10 cellular contexts compared by ENCODE assay signal in the genomic region with DNA sequence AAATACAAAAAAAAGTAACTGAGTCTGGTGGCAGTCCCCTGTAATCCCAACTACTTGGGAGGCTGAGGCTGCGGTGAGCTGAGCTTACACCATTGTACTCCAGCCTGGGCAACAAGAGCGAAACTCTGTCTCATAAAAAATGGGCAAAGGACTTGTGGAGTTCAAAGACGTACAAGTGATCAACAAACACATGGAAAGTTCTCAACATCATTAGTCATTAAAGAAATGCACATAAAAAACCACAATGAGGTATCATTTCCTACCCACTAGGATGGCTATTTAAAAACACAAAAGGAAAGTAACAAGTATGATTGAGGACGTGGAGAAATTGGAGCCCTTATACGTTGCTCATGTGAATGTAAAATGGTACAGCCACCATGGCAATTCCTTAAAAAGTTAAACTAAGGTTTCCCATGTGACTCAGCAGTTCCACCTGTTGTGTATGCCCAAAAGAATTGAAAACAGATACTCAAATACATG. TPM values are rescaled to one million over a fixed set of nuclear protein-coding genes. Genes with fewer than 3 reads are reported as not detected.
DNase-seq lines count a peak whose midpoint lies in the region; ATAC-seq and TF ChIP-seq lines count a peak whose summit lies in the region.
"Had no signal": no experiment of that assay in that cellular context is flagged by ENCODE, and none has a peak within 500 bp of the region (broad histone marks: within the 10 kb centered on the region; RNA-seq: fewer than 3 reads in every experiment).

No MANE protein-coding gene starts in this region.

- intact Hi-C loops in ascending aorta (cut with DNase I) = no loop called here

- H3K4me3 ChIP-seq in AG04450 (ENCODE audit: low read depth, low read length) (no peak overlapping the region), ascending aorta (no peak overlapping the region)
- H3K4me3 ChIP-seq: neural progenitor cell had no signal

- peak; percentile 32 for DNase-seq in AG04450 (ENCODE audit: low read depth, low spot score)
- DNase-seq in SK-MEL-5 (ENCODE audit: low read depth, low spot score) = peak; percentile 25
- peak; percentile 38 for DNase-seq in fibroblast of peridontal ligament (ENCODE audit: extremely low read depth)
- no peak for DNase-seq in DMS 273 (lab: John Stamatoyannopoulos, UW; ENCODE audit: unreplicated experiment)
- DNase-seq in ascending aorta (ENCODE audit: low spot score in 2 of 2) = no peak
- DNase-seq: NCI-H1694 treated with DMSO at 0.1 percent for 48 hours had no signal

- H3K9me3 ChIP-seq in AG04450 (ENCODE audit: control insufficient read depth, insufficient read depth, low read length) (peaks cover 3% of the 10 kb centered on the region; the same call in 1 of the 2 replicates), ascending aorta (peaks cover 0 to 15% of the 10 kb centered on the region in 2 donors)

- TF ChIP-seq CTCF in AG04450 (IDR thresholded peaks at IDR 0.05; ENCODE audit: low read depth, low read length) (no peak), ascending aorta (IDR thresholded peaks at IDR 0.05) (no peak)

- no peaks in the 10 kb centered on the region for H3K36me3 ChIP-seq in ascending aorta

- POLR2A ChIA-PET in AG04450 (lab: Yijun Ruan, JAX) = no interaction called here

- CTCF ChIA-PET in AG04450 (lab: Charles Lee) = interaction anchor here (0.5 to 1.3 kb wide), 2 partner anchors 26 to 244 kb away, joined by 4 to 5 read pairs; no protein-coding TSS in a partner anchor

- H3K27me3 ChIP-seq in AG04450 (ENCODE audit: control insufficient read depth, insufficient read depth, low read length) (no peaks in the 10 kb centered on the region), ascending aorta (no peaks in the 10 kb centered on the region)
- H3K27me3 ChIP-seq: neural progenitor cell had no signal

- ATAC-seq in GM18508 (IDR thresholded peaks at IDR 0.05; ENCODE audit: insufficient read depth, unreplicated experiment) = peak; percentile 38
- ATAC-seq in GM21619 (IDR thresholded peaks at IDR 0.05; ENCODE audit: unreplicated experiment) = no peak
- no peak for ATAC-seq in HG03460 (IDR thresholded peaks at IDR 0.05; ENCODE audit: unreplicated experiment)

- in situ Hi-C loops in SK-MEL-5 (cut with HindIII; ENCODE audit: low pct_unique_long_range_greater_than_20kb, low sequenced_read_pairs) = no loop called here

- peaks cover 0 to 13% of the 10 kb centered on the region in 2 donors for H3K4me1 ChIP-seq in ascending aorta

- H3K27ac ChIP-seq in AG04450 (ENCODE audit: low read depth, low read length) (no peak overlapping the region), ascending aorta (no peak overlapping the region)
- H3K27ac ChIP-seq: neural progenitor cell had no signal

RNA-seq across cellular contexts. Expression of a gene that starts 52.3 kb away (rescaled TPM):
- 116 and 178 TPM in 2 replicates for polyA plus RNA-seq in AG04450 (2011; rRNA removed)
- 50.8 and 108 TPM in 2 replicates for polyA minus RNA-seq in AG04450 (2011; rRNA and poly(A)+ RNA removed)
- 101 and 127 TPM in 2 replicates for total RNA-seq in SK-MEL-5 (2014; rRNA removed; shearing (Covaris generic))
- polyA plus RNA-seq in SK-MEL-5 (2015; cell fraction: cytosol; rRNA removed) = 133 and 150 TPM in 2 replicates
- 34.0 and 39.6 TPM in 2 replicates for polyA plus RNA-seq in SK-MEL-5 (2015; cell fraction: nucleus; rRNA removed)
- total RNA-seq in ascending aorta = 181 TPM

Comparison
In these comparisons a context has a peak if more than half of its experiments do, and no peak if none do; other contexts are left out.
1. DNase-seq: peak in AG04450 (single experiment), SK-MEL-5 (single experiment) and fibroblast of peridontal ligament (single experiment); none in DMS 273 (single experiment) and ascending aorta (0 of 2).